Comparison of ENCODE assay signal across 7 cellular contexts in the genomic region with DNA sequence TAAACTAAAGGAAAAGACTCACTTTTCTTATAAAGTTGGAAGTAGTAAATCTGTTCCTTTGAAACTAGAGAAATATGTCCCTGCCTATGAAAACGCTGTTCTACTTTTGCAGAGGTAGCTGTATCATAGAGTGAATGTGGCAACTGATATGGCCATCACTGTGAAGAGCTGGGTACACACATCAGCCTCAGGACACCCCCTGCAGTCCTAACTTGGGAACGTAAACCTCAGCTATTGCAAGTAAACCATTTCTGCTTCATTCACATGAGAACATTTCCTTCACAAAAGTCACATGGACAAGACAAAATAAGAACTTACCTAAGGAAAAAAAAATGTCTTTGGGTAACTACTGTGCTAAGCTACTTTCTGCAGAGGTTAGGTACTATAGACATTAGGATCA.
DNase-seq lines count a peak whose midpoint lies in the region; ATAC-seq and TF ChIP-seq lines count a peak whose summit lies in the region.

No MANE protein-coding gene starts in this region.

- peak; percentile 21; the same call in 1 of the 2 replicates for TF ChIP-seq RAD21 in Ishikawa (IDR thresholded peaks at IDR 0.05; ENCODE audit: low read depth)

- no peak for TF ChIP-seq EP300 in Ishikawa (IDR thresholded peaks at IDR 0.05; ENCODE audit: borderline replicate concordance)

- ATAC-seq in GM18498 (IDR thresholded peaks at IDR 0.05; ENCODE audit: unreplicated experiment) (peak; percentile 71), HG03571 (IDR thresholded peaks at IDR 0.05; ENCODE audit: unreplicated experiment) (no peak)

- peak; percentile 18 for DNase-seq in activated T-cell treated with anti-CD3 and anti-CD28 coated beads, Interleukin-2, amount 50 U/mL, for 1 hour
- DNase-seq in midbrain (lab: John Stamatoyannopoulos, UW) (peak; percentile 9), GM03348 (ENCODE audit: low spot score) (no peak), hepatic stellate cell (ENCODE audit: low spot score) (no peak)

TF ChIP-seq in Ishikawa, 13 proteins besides CTCF, POLR2A, EP300 and RAD21:
- no peak for TF ChIP-seq EGR1 (IDR thresholded peaks at IDR 0.05)
- no peak for TF ChIP-seq TCF12 (IDR thresholded peaks at IDR 0.05; ENCODE audit: low read depth)
- no peak for TF ChIP-seq FOXM1 (IDR thresholded peaks at IDR 0.05; ENCODE audit: borderline replicate concordance, low read depth)
- no peak for TF ChIP-seq ZBTB7A (IDR thresholded peaks at IDR 0.05; ENCODE audit: low read depth)
- TF ChIP-seq CREB1 (IDR thresholded peaks at IDR 0.05; ENCODE audit: low read depth): no peak
- TF ChIP-seq, protein P1, sequence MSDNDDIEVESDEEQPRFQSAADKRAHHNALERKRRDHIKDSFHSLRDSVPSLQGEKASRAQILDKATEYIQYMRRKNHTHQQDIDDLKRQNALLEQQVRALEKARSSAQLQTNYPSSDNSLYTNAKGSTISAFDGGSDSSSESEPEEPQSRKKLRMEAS (IDR thresholded peaks at IDR 0.05): no peak
- no peak for TF ChIP-seq CEBPB (IDR thresholded peaks at IDR 0.05)
- no peak for TF ChIP-seq TEAD4 (IDR thresholded peaks at IDR 0.05)
TF ChIP-seq in Ishikawa: peak in this region for 0.

Comparison
In these comparisons a context has a peak if more than half of its experiments do, and no peak if none do; other contexts are left out.
1. DNase-seq: peak in activated T-cell treated with anti-CD3 and anti-CD28 coated beads, Interleukin-2, amount 50 U/mL, for 1 hour (single experiment) and midbrain (single experiment); none in GM03348 (single experiment) and hepatic stellate cell (single experiment).